ENCODE assay signal across 8 cellular contexts in genomic region chr1:40257688-40258444, GRCh38. TPM values are rescaled to one million over a fixed set of nuclear protein-coding genes. Genes with fewer than 3 reads are reported as not detected.
DNase-seq lines count a peak whose midpoint lies in the region; ATAC-seq, FAIRE-seq and TF ChIP-seq lines count a peak whose summit lies in the region.

Gene ZMPSTE24 (plus strand): TSS chr1:40258236. CDS start chr1:40258272, 36 bp downstream.

- H3K27me3 ChIP-seq in pancreas (no peaks in the 10 kb centered on the region), tibial artery (no peaks in the 10 kb centered on the region)

- H3K36me3 Mint-ChIP-seq in activated naive CD8-positive, alpha-beta T cell treated with anti-CD3 and anti-CD28 coated beads, Interleukin-2, amount 50 U/mL, for 24 hours (ENCODE audit: low read depth), result peaks cover 32% of the 10 kb centered on the region

- peak; percentile 67 for FAIRE-seq in pancreas (lab: Jason Lieb, UNC)

- WGBS in pancreas, 2 donors, result 0% methylated on average over 48 of the region's 48 CpGs

- peaks cover 57% of the 10 kb centered on the region for H3K4me1 Mint-ChIP-seq in activated naive CD8-positive, alpha-beta T cell treated with anti-CD3 and anti-CD28 coated beads, Interleukin-2, amount 50 U/mL, for 24 hours

- TF ChIP-seq CTCF in GM12864 (IDR thresholded peaks at IDR 0.05; ENCODE audit: low read depth, low read length, missing control alignments) (no peak), pancreas (IDR thresholded peaks at IDR 0.05) (no peak), tibial artery (IDR thresholded peaks at IDR 0.05) (no peak)

- H3K27ac ChIP-seq in pancreas (peak within 1 kb of the TSS; percentile 86 to 96 (median 90)), tibial artery (peak within 1 kb of the TSS; percentile 95 to 96)

- H3K27me3 Mint-ChIP-seq in activated naive CD8-positive, alpha-beta T cell treated with anti-CD3 and anti-CD28 coated beads, Interleukin-2, amount 50 U/mL, for 24 hours, result no peaks in the 10 kb centered on the region

- peak within 1 kb of the TSS; percentile 92 for H3K4me3 Mint-ChIP-seq in activated naive CD8-positive, alpha-beta T cell treated with anti-CD3 and anti-CD28 coated beads, Interleukin-2, amount 50 U/mL, for 24 hours

- no peaks in the 10 kb centered on the region for H3K9me3 ChIP-seq in pancreas
- H3K9me3 ChIP-seq in tibial artery, result no peaks in the 10 kb centered on the region

- DNase-seq in GM12864 (ENCODE audit: low read depth) (peak; percentile 96), NCI-H1417 treated with DMSO at 0.1 percent for 48 hours (lab: John Stamatoyannopoulos, UW) (peak; percentile 90), SW480 (ENCODE audit: low spot score) (peak; percentile 97), Right ventricle myocardium superior (peak; percentile 96), pancreas (peak; percentile 92 to 98 (median 96)), tibial artery (peak; percentile 94 to 98)
- DNase-seq in activated naive CD8-positive, alpha-beta T cell treated with anti-CD3 and anti-CD28 coated beads, Interleukin-2, amount 50 U/mL, for 24 hours, result peak; percentile 93

- H3K4me3 ChIP-seq in GM12864 (ENCODE audit: low read depth, low read length), result peak within 1 kb of the TSS; percentile 100
- peak within 1 kb of the TSS; percentile 59 to 83 (median 75) for H3K4me3 ChIP-seq in pancreas
- H3K4me3 ChIP-seq in tibial artery, result peak within 1 kb of the TSS; percentile 92 to 96

- peak; percentile 93 for ATAC-seq in HG02759 (IDR thresholded peaks at IDR 0.05; ENCODE audit: unreplicated experiment)
- ATAC-seq in activated naive CD8-positive, alpha-beta T cell treated with anti-CD3 and anti-CD28 coated beads, Interleukin-2, amount 50 U/mL, for 24 hours, result peak; percentile 99
- peak; percentile 98 for ATAC-seq in Right ventricle myocardium superior (ENCODE audit: poor library complexity)
- ATAC-seq in pancreas, result peak; percentile 97 to 99 (median 98)

- H3K36me3 ChIP-seq in pancreas (peaks cover 0 to 5% (median 0%) of the 10 kb centered on the region in 3 donors), tibial artery (peaks cover 22 to 28% (median 22%) of the 10 kb centered on the region in 3 donors)

- H3K4me1 ChIP-seq in pancreas, result peaks cover 6 to 12% (median 12%) of the 10 kb centered on the region in 3 donors
- peaks cover 0 to 56% (median 33%) of the 10 kb centered on the region in 4 donors for H3K4me1 ChIP-seq in tibial artery

- H3K27ac Mint-ChIP-seq in activated naive CD8-positive, alpha-beta T cell treated with anti-CD3 and anti-CD28 coated beads, Interleukin-2, amount 50 U/mL, for 24 hours, result peak within 1 kb of the TSS; percentile 96

- intact Hi-C loops in Right ventricle myocardium superior (cut with DNase I) (no loop called here), pancreas (cut with DNase I) (no loop called here), tibial artery (cut with DNase I; ENCODE audit: low total_unique reads) (loop anchor here (10.0 kb wide), 1 partner anchor 93 kb away; the partner anchor contains the start of gene RLF)

- H3K9me3 Mint-ChIP-seq in activated naive CD8-positive, alpha-beta T cell treated with anti-CD3 and anti-CD28 coated beads, Interleukin-2, amount 50 U/mL, for 24 hours, result no peaks in the 10 kb centered on the region

RNA-seq across cellular contexts. Expression of gene ZMPSTE24, which starts in this region (rescaled TPM):
- total RNA-seq in Right ventricle myocardium superior, result 35.4 TPM
- 10 to 100 TPM in 5 of 6 donors, 1 to 10 TPM in 1; 9.9 to 29.8 (median 12.4) TPM for total RNA-seq in pancreas
- polyA plus RNA-seq in pancreas, result 10 to 100 TPM in 1 of 2 donors, 1 to 10 TPM in 1; 6.9 to 17.0 TPM

Comparison
In these comparisons a context has a peak if more than half of its experiments do, and no peak if none do; other contexts are left out.
1. Peak in every context shown above with its lines: DNase-seq, ATAC-seq, H3K4me3 ChIP-seq and H3K27ac ChIP-seq.